In the genomic region with DNA sequence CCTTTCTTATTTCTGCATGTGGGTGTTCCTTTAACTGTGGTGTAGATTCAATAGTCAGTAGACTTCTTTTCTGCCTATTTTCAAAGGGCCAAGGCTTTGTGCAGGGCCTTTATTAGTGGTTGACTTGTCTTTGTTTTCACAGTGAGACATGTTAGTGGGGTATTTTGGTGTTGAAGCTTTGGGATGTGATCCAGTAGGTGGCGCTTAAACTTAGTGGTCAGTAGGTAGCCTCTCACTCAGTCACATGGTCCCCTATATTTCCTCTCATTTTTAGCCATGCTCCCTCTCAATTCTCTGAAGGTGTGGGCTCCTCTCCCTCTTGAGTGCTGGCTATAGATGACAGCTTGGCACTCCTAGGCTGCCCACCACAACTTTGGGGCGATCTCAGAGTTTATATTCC, we compare ENCODE assay signal across 9 cellular contexts. TPM values are rescaled to one million over a fixed set of nuclear protein-coding genes. Genes with fewer than 3 reads are reported as not detected.
A peak's percentile ranks its signal among the peaks of the same experiment; 100 is the strongest.
DNase-seq lines count a peak whose midpoint lies in the region; ATAC-seq and TF ChIP-seq lines count a peak whose summit lies in the region.
"Had no signal": no experiment of that assay in that cellular context is flagged by ENCODE, and none has a peak within 500 bp of the region (broad histone marks: within the 10 kb centered on the region; RNA-seq: fewer than 3 reads in every experiment).

No MANE protein-coding gene starts in this region.

- H3K27me3 ChIP-seq in iPS DF 6.9 (ENCODE audit: control insufficient read depth, insufficient read depth, low read length) (no peaks in the 10 kb centered on the region), esophagus muscularis mucosa (no peaks in the 10 kb centered on the region)

- peaks cover 27% of the 10 kb centered on the region for H3K27me3 Mint-ChIP-seq in activated T-helper 2 cell treated with anti-CD3 and anti-CD28 coated beads, Interferon-gamma antibody, Interleukin-2, Interleukin-4, amounts not matched to agents 10 μg/mL and 5 μg/mL and 100 μg/mL, durations not matched to agents 14 hours and 24 hours and 36 hours (ENCODE audit: low read depth)

- H3K9me3 Mint-ChIP-seq in activated T-helper 2 cell treated with anti-CD3 and anti-CD28 coated beads, Interferon-gamma antibody, Interleukin-2, Interleukin-4, amounts not matched to agents 10 μg/mL and 5 μg/mL and 100 μg/mL, durations not matched to agents 14 hours and 24 hours and 36 hours: peaks cover 20% of the 10 kb centered on the region

- H3K36me3 Mint-ChIP-seq in activated T-helper 2 cell treated with anti-CD3 and anti-CD28 coated beads, Interferon-gamma antibody, Interleukin-2, Interleukin-4, amounts not matched to agents 10 μg/mL and 5 μg/mL and 100 μg/mL, durations not matched to agents 14 hours and 24 hours and 36 hours (ENCODE audit: low read depth): no peaks in the 10 kb centered on the region

- no peaks in the 10 kb centered on the region for H3K36me3 ChIP-seq in iPS DF 6.9 (ENCODE audit: control insufficient read depth, insufficient read depth, low read length)
- H3K36me3 ChIP-seq in esophagus muscularis mucosa: no peaks in the 10 kb centered on the region

- H3K4me3 ChIP-seq in iPS DF 6.9 (ENCODE audit: low read length) (no peak overlapping the region), esophagus muscularis mucosa (no peak overlapping the region)
- H3K4me3 ChIP-seq: SK-N-MC had no signal

- H3K4me1 ChIP-seq in iPS DF 6.9 (ENCODE audit: control insufficient read depth, insufficient read depth, low read length) (no peaks in the 10 kb centered on the region), esophagus muscularis mucosa (no peaks in the 10 kb centered on the region)

- intact Hi-C loops in esophagus muscularis mucosa (cut with DNase I): no loop called here
- intact Hi-C loops in activated T-helper 2 cell treated with anti-CD3 and anti-CD28 coated beads, Interferon-gamma antibody, Interleukin-2, Interleukin-4, amounts not matched to agents 10 μg/mL and 5 μg/mL and 100 μg/mL, durations not matched to agents 14 hours and 24 hours and 36 hours (cut with micrococcal nuclease): no loop called here

- no peak for TF ChIP-seq CTCF in esophagus muscularis mucosa (IDR thresholded peaks at IDR 0.05)

- no peaks in the 10 kb centered on the region for H3K4me1 Mint-ChIP-seq in activated T-helper 2 cell treated with anti-CD3 and anti-CD28 coated beads, Interferon-gamma antibody, Interleukin-2, Interleukin-4, amounts not matched to agents 10 μg/mL and 5 μg/mL and 100 μg/mL, durations not matched to agents 14 hours and 24 hours and 36 hours (ENCODE audit: low read depth)

- WGBS in iPS DF 6.9 (ENCODE audit: insufficient coverage, insufficient read length): no CpG with 5 or more reads among the region's 2 CpGs
- 67% methylated on average over 2 of the region's 2 CpGs for WGBS in esophagus muscularis mucosa

- no peaks in the 10 kb centered on the region for H3K9me3 ChIP-seq in iPS DF 6.9 (ENCODE audit: control insufficient read depth, insufficient read depth, low read length)
- H3K9me3 ChIP-seq in esophagus muscularis mucosa: peaks cover 0 to 8% (median 4%) of the 10 kb centered on the region in 4 donors

- no peak for TF ChIP-seq EP300 in esophagus muscularis mucosa (IDR thresholded peaks at IDR 0.05)

- no peak overlapping the region for H3K4me3 Mint-ChIP-seq in activated T-helper 2 cell treated with anti-CD3 and anti-CD28 coated beads, Interferon-gamma antibody, Interleukin-2, Interleukin-4, amounts not matched to agents 10 μg/mL and 5 μg/mL and 100 μg/mL, durations not matched to agents 14 hours and 24 hours and 36 hours (ENCODE audit: low read depth)

- DNase-seq in DMS53 treated with DMSO at 0.1 percent for 48 hours (lab: John Stamatoyannopoulos, UW; ENCODE audit: unreplicated experiment) (peak; percentile 29), RPMI7951 (ENCODE audit: low read depth) (peak; percentile 50), iPS DF 6.9 (ENCODE audit: low read depth, low spot score) (peak; percentile 54), esophagus muscularis mucosa (ENCODE audit: extremely low spot score) (no peak), pons (ENCODE audit: low spot score) (no peak)
- no peak for DNase-seq in activated CD4-positive, CD25-positive, alpha-beta regulatory T cell (lab: John Stamatoyannopoulos, UW)
- no peak for DNase-seq in activated T-helper 2 cell treated with anti-CD3 and anti-CD28 coated beads, Interferon-gamma antibody, Interleukin-2, Interleukin-4, amounts not matched to agents 10 μg/mL and 5 μg/mL and 100 μg/mL, durations not matched to agents 14 hours and 24 hours and 36 hours (ENCODE audit: low spot score)

- TF ChIP-seq POLR2A in esophagus muscularis mucosa (IDR thresholded peaks at IDR 0.05; ENCODE audit: low read depth): no peak

- H3K27ac Mint-ChIP-seq in activated T-helper 2 cell treated with anti-CD3 and anti-CD28 coated beads, Interferon-gamma antibody, Interleukin-2, Interleukin-4, amounts not matched to agents 10 μg/mL and 5 μg/mL and 100 μg/mL, durations not matched to agents 14 hours and 24 hours and 36 hours: no peak overlapping the region

- ATAC-seq in GM21786 (IDR thresholded peaks at IDR 0.05; ENCODE audit: unreplicated experiment): peak; percentile 62

- no peak overlapping the region for H3K27ac ChIP-seq in iPS DF 6.9 (ENCODE audit: low read length)
- no peak overlapping the region for H3K27ac ChIP-seq in esophagus muscularis mucosa (replicated peaks in 1 of 4)
- H3K27ac ChIP-seq: SK-N-MC had no signal

RNA-seq across cellular contexts. Expression of a gene that starts 23.4 kb away (rescaled TPM):
- total RNA-seq in RPMI7951 (2014; rRNA removed; shearing (Covaris generic)): 6.4 and 9.3 TPM in 2 replicates
- total RNA-seq in esophagus muscularis mucosa: 1 to 10 TPM; 3.3 to 6.2 (median 5.7) TPM
- total RNA-seq in activated T-helper 2 cell treated with anti-CD3 and anti-CD28 coated beads, Interferon-gamma antibody, Interleukin-2, Interleukin-4, amounts not matched to agents 10 μg/mL and 5 μg/mL and 100 μg/mL, durations not matched to agents 14 hours and 24 hours and 36 hours: 23.4 and 25.6 TPM in 2 replicates

Comparison
In these comparisons a context has a peak if more than half of its experiments do, and no peak if none do; other contexts are left out.
1. DNase-seq: peak in DMS53 treated with DMSO at 0.1 percent for 48 hours (single experiment), RPMI7951 (single experiment) and iPS DF 6.9 (single experiment); none in esophagus muscularis mucosa (single experiment), activated CD4-positive, CD25-positive, alpha-beta regulatory T cell (0 of 4), activated T-helper 2 cell treated with anti-CD3 and anti-CD28 coated beads, Interferon-gamma antibody, Interleukin-2, Interleukin-4, amounts not matched to agents 10 μg/mL and 5 μg/mL and 100 μg/mL, durations not matched to agents 14 hours and 24 hours and 36 hours (single experiment) and pons (single experiment).